Comparison of ENCODE assay signal across 14 cellular contexts in genomic region chr4:7785017-7785416, GRCh38.
DNase-seq lines count a peak whose midpoint lies in the region; ATAC-seq and TF ChIP-seq lines count a peak whose summit lies in the region.
"Had no signal": no experiment of that assay in that cellular context is flagged by ENCODE, and none has a peak within 500 bp of the region (broad histone marks: within the 10 kb centered on the region; RNA-seq: fewer than 3 reads in every experiment).

No MANE protein-coding gene starts in this region.

- peaks cover 4% of the 10 kb centered on the region for H3K79me1 ChIP-seq in trophoblast cell (ENCODE audit: low read length)

- H4K8ac ChIP-seq in trophoblast cell (ENCODE audit: low read depth, low read length): no peak overlapping the region

- H3K4me1 ChIP-seq in trophoblast cell (ENCODE audit: control insufficient read depth in 1 of 2, insufficient read depth in 2 of 2, low read length in 2 of 2): peaks cover 9 to 10% of the 10 kb centered on the region in 2 experiments

- CTCF ChIA-PET in WTC11 (lab: Charles Lee): interaction anchor here (2.0 kb wide), 1 partner anchor 17 kb away, joined by 6 read pairs; no protein-coding TSS in a partner anchor

- no peak overlapping the region for H2BK12ac ChIP-seq in trophoblast cell (ENCODE audit: low read length)

- no peak overlapping the region for H3K14ac ChIP-seq in trophoblast cell (ENCODE audit: low read length)

- H3K27me3 Mint-ChIP-seq in HFFc6 (ENCODE audit: insufficient read depth) (peaks cover 13% of the 10 kb centered on the region), WTC11 (ENCODE audit: low read depth) (no peaks in the 10 kb centered on the region; the same call in 1 of the 2 replicates)

- H3K18ac ChIP-seq in trophoblast cell (ENCODE audit: low read length): no peak overlapping the region

- H3K36me3 Mint-ChIP-seq in HFFc6 (ENCODE audit: low read depth) (peaks cover 53% of the 10 kb centered on the region), WTC11 (peaks cover 14% of the 10 kb centered on the region)

- WGBS in trophoblast cell (ENCODE audit: extremely low coverage, insufficient coverage, insufficient read length): no CpG with 5 or more reads among the region's 11 CpGs

- peak; percentile 81 for DNase-seq in activated effector memory CD4-positive, alpha-beta T cell treated with anti-CD3 and anti-CD28 coated beads, Interleukin-2, amount 50 U/mL, for 16 hours
- no peak for DNase-seq in activated effector memory CD4-positive, alpha-beta T cell treated with Interleukin-2 at 50 U/mL for 16 hours
- no peak for DNase-seq in HFFc6
- DNase-seq in brain microvascular endothelial cell: peak; percentile 45
- peak; percentile 21 to 62 for DNase-seq in trophoblast cell
- no peak for DNase-seq in NCI-H1930 (lab: John Stamatoyannopoulos, UW)
- no peak for DNase-seq in mucosa of gallbladder (ENCODE audit: low spot score)
- no peak for DNase-seq in WTC11 (ENCODE audit: low spot score)
- DNase-seq: activated CD8-positive, alpha-beta T cell treated with anti-CD3 and anti-CD28 coated beads, Interleukin-2, amount 10 ng/mL, durations not matched to agents 7 days and 5 days; DMS153; NCI-H187; NCI-H69; occipital lobe; testis had no signal

- H3K36me3 ChIP-seq in brain microvascular endothelial cell (replicated peaks) (peaks cover 68% of the 10 kb centered on the region), trophoblast cell (ENCODE audit: control insufficient read depth in 1 of 2, insufficient read depth in 2 of 2, low read length in 2 of 2) (peaks cover 20 to 27% of the 10 kb centered on the region in 2 experiments)

- H3K9me3 ChIP-seq in trophoblast cell (ENCODE audit: insufficient read depth, low read depth, low read length): no peaks in the 10 kb centered on the region
- H3K9me3 ChIP-seq: testis had no signal

- H3K27ac ChIP-seq in brain microvascular endothelial cell: peak overlapping the region; percentile 33
- H3K27ac ChIP-seq in trophoblast cell (ENCODE audit: low read depth, low read length): no peak overlapping the region
- H3K27ac ChIP-seq: testis had no signal

- H3K4me1 Mint-ChIP-seq in HFFc6 (ENCODE audit: low read depth): peaks cover 65% of the 10 kb centered on the region
- no peaks in the 10 kb centered on the region for H3K4me1 Mint-ChIP-seq in WTC11

- ATAC-seq in WTC11: no peak
- ATAC-seq: activated CD8-positive, alpha-beta T cell treated with anti-CD3 and anti-CD28 coated beads, Interleukin-2, amount 10 ng/mL, durations not matched to agents 7 days and 5 days had no signal

- H2BK5ac ChIP-seq in trophoblast cell (ENCODE audit: low read depth, low read length, poor library complexity): no peak overlapping the region

- H2BK120ac ChIP-seq in trophoblast cell (ENCODE audit: insufficient read depth, low read length, poor library complexity): no peak overlapping the region

- H3K27me3 ChIP-seq in brain microvascular endothelial cell (replicated peaks) (no peaks in the 10 kb centered on the region), trophoblast cell (ENCODE audit: insufficient read depth, low read length) (no peaks in the 10 kb centered on the region)
- H3K27me3 ChIP-seq: testis had no signal

- H3K4me3 Mint-ChIP-seq in HFFc6: no peak overlapping the region
- no peak overlapping the region for H3K4me3 Mint-ChIP-seq in WTC11
- H3K4me3 Mint-ChIP-seq: activated CD8-positive, alpha-beta T cell treated with anti-CD3 and anti-CD28 coated beads, Interleukin-2, amount 10 ng/mL, durations not matched to agents 7 days and 5 days had no signal

- TF ChIP-seq CTCF in HFFc6 (IDR thresholded peaks at IDR 0.05) (no peak), brain microvascular endothelial cell (IDR thresholded peaks at IDR 0.05; ENCODE audit: low read depth, low read length, missing control alignments) (no peak), WTC11 (IDR thresholded peaks at IDR 0.05) (no peak)

- no peaks in the 10 kb centered on the region for H3K9me3 Mint-ChIP-seq in HFFc6
- no peaks in the 10 kb centered on the region for H3K9me3 Mint-ChIP-seq in WTC11

- H3K4ac ChIP-seq in trophoblast cell (ENCODE audit: low read depth, low read length): no peak overlapping the region

- H2AK5ac ChIP-seq in trophoblast cell (ENCODE audit: low read length): no peak overlapping the region

- no peak overlapping the region for H3K4me3 ChIP-seq in brain microvascular endothelial cell (ENCODE audit: low read depth, low read length)
- H3K4me3 ChIP-seq in trophoblast cell (ENCODE audit: low read depth, low read length): no peak overlapping the region
- H3K4me3 ChIP-seq: testis had no signal

- in situ Hi-C loops in brain microvascular endothelial cell (cut with HindIII; ENCODE audit: low pct_ligation_motif_present, low sequenced_read_pairs): no loop called here

- no peak overlapping the region for H3K9ac ChIP-seq in trophoblast cell (ENCODE audit: low read length)

- no peak overlapping the region for H4K12ac ChIP-seq in trophoblast cell (ENCODE audit: low read depth, low read length)

- H4K91ac ChIP-seq in trophoblast cell (ENCODE audit: low read depth, low read length): no peak overlapping the region

- POLR2A ChIA-PET in WTC11 (lab: Charles Lee): no interaction called here

- peaks cover 2% of the 10 kb centered on the region for H3K79me2 ChIP-seq in trophoblast cell (ENCODE audit: control insufficient read depth, insufficient read depth, low read length, poor library complexity)

- no peak overlapping the region for H3K23ac ChIP-seq in trophoblast cell (ENCODE audit: low read length)

- H3K4me2 ChIP-seq in trophoblast cell (ENCODE audit: low read length): no peak overlapping the region

- H2AFZ ChIP-seq in trophoblast cell (ENCODE audit: insufficient read depth, low read length, poor library complexity): no peak overlapping the region

- H3K27ac Mint-ChIP-seq in HFFc6: peak overlapping the region; percentile 60
- no peak overlapping the region for H3K27ac Mint-ChIP-seq in WTC11
- H3K27ac Mint-ChIP-seq: activated CD8-positive, alpha-beta T cell treated with anti-CD3 and anti-CD28 coated beads, Interleukin-2, amount 10 ng/mL, durations not matched to agents 7 days and 5 days had no signal

TF ChIP-seq in WTC11, 78 proteins besides CTCF, POLR2A, EP300 and RAD21:
- TF ChIP-seq FOXP1 (CRISPR knock-in tag; IDR thresholded peaks at IDR 0.05; ENCODE audit: borderline replicate concordance) (no peak), GABPB1 (CRISPR knock-in tag; IDR thresholded peaks at IDR 0.05) (no peak), ZNF532 (CRISPR knock-in tag; IDR thresholded peaks at IDR 0.05; ENCODE audit: borderline replicate concordance) (no peak), PRRX2 (CRISPR knock-in tag; IDR thresholded peaks at IDR 0.05) (no peak), ZNF671 (CRISPR knock-in tag; IDR thresholded peaks at IDR 0.05) (no peak), ZMAT4 (CRISPR knock-in tag; IDR thresholded peaks at IDR 0.05) (no peak), MYBL2 (CRISPR knock-in tag; IDR thresholded peaks at IDR 0.05) (no peak), EMX1 (CRISPR knock-in tag; IDR thresholded peaks at IDR 0.05) (no peak)

Comparison
In these comparisons a context has a peak if more than half of its experiments do, and no peak if none do; other contexts are left out.
1. DNase-seq: peak in activated effector memory CD4-positive, alpha-beta T cell treated with anti-CD3 and anti-CD28 coated beads, Interleukin-2, amount 50 U/mL, for 16 hours (single experiment), brain microvascular endothelial cell (single experiment) and trophoblast cell (2 of 2); none in activated effector memory CD4-positive, alpha-beta T cell treated with Interleukin-2 at 50 U/mL for 16 hours (single experiment), HFFc6 (single experiment), NCI-H1930 (0 of 2), mucosa of gallbladder (single experiment) and WTC11 (single experiment).